Comparison of ENCODE assay signal across 15 cellular contexts in genomic region chr12:121810234-121810817, GRCh38. TPM values are rescaled to one million over a fixed set of nuclear protein-coding genes. Genes with fewer than 3 reads are reported as not detected.
A peak's percentile ranks its signal among the peaks of the same experiment; 100 is the strongest.
DNase-seq lines count a peak whose midpoint lies in the region; ATAC-seq, FAIRE-seq and TF ChIP-seq lines count a peak whose summit lies in the region.
"Had no signal": no experiment of that assay in that cellular context is flagged by ENCODE, and none has a peak within 500 bp of the region (broad histone marks: within the 10 kb centered on the region; RNA-seq: fewer than 3 reads in every experiment).

No MANE protein-coding gene starts in this region.

- dilution Hi-C loops in endothelial cell of umbilical vein (cut with MboI; ENCODE audit: extremely low pct_ligation_motif_present, low sequenced_read_pairs) = no loop called here

- H3K27ac ChIP-seq in OCI-LY1 (ENCODE audit: low read depth, low read length, poor library complexity, severe bottlenecking) (peak overlapping the region; percentile 70), endothelial cell of umbilical vein (ENCODE audit: insufficient read depth, low read depth, low read length) (no peak overlapping the region), psoas muscle (no peak overlapping the region)

- H3K4me2 ChIP-seq in OCI-LY1 (ENCODE audit: low read length) (peak overlapping the region; percentile 85; the same call in 1 of the 2 replicates), endothelial cell of umbilical vein (ENCODE audit: insufficient read depth, low read length) (no peak overlapping the region)

- CTCF ChIA-PET in activated CD4-positive, alpha-beta T cell treated with anti-CD3 and anti-CD28 coated beads for 36 hours (lab: Charles Lee) = interaction anchor here (0.6 to 13.0 kb wide), 9 partner anchors 8 to 108 kb away, joined by 3 to 439 read pairs (median 16); partner anchors contain the start of genes CFAP251, PSMD9, RHOF and TMEM120B
- CTCF ChIA-PET in endothelial cell of umbilical vein (lab: Charles Lee) = interaction anchor here (0.9 to 12.8 kb wide), 5 partner anchors 12 to 78 kb away, joined by 3 to 774 read pairs (median 19); partner anchors contain the start of genes RHOF and SETD1B

- peaks cover 52% of the 10 kb centered on the region for H3K4me1 ChIP-seq in OCI-LY1 (ENCODE audit: insufficient read depth, low read length, severe bottlenecking)
- H3K4me1 ChIP-seq in endothelial cell of umbilical vein (ENCODE audit: control insufficient read depth, extremely low read depth, insufficient read depth, low read length) = peaks cover 39% of the 10 kb centered on the region
- H3K4me1 ChIP-seq in psoas muscle = peaks cover 54% of the 10 kb centered on the region

- TF ChIP-seq CTCF in OCI-LY1 (IDR thresholded peaks at IDR 0.05; ENCODE audit: low read length) = no peak
- TF ChIP-seq CTCF in endothelial cell of umbilical vein (IDR thresholded peaks at IDR 0.05; ENCODE audit: extremely low read depth in 1 of 2, insufficient read depth in 1 of 2, low read depth in 1 of 2, low read length in 2 of 2) = no peak
- no peak for TF ChIP-seq CTCF in psoas muscle (IDR thresholded peaks at IDR 0.05)

- no peak for ATAC-seq in activated CD4-positive, alpha-beta T cell treated with anti-CD3 and anti-CD28 coated beads for 36 hours
- ATAC-seq in psoas muscle = no peak

- no peak overlapping the region for H2AFZ ChIP-seq in OCI-LY1 (ENCODE audit: low read length)
- no peak overlapping the region for H2AFZ ChIP-seq in endothelial cell of umbilical vein (ENCODE audit: low read depth, low read length)

- no peaks in the 10 kb centered on the region for H3K9me3 ChIP-seq in OCI-LY1 (ENCODE audit: low read length)
- H3K9me3 ChIP-seq in endothelial cell of umbilical vein (replicated peaks; ENCODE audit: control insufficient read depth, insufficient read depth, low read length) = no peaks in the 10 kb centered on the region
- no peaks in the 10 kb centered on the region for H3K9me3 ChIP-seq in psoas muscle
- H3K9me3 ChIP-seq: A549, thoracic aorta had no signal

- peaks cover 45% of the 10 kb centered on the region for H3K4me1 Mint-ChIP-seq in activated CD4-positive, alpha-beta T cell treated with anti-CD3 and anti-CD28 coated beads for 36 hours

- no peaks in the 10 kb centered on the region for H3K9me1 ChIP-seq in endothelial cell of umbilical vein (replicated peaks; ENCODE audit: control insufficient read depth, extremely low read depth, insufficient read depth, low read length)

- H3K9me2 ChIP-seq in OCI-LY1 (ENCODE audit: low read depth, low read length) = no peaks in the 10 kb centered on the region

- TF ChIP-seq POLR2A in endothelial cell of umbilical vein (IDR thresholded peaks at IDR 0.05; ENCODE audit: low read depth, low read length) = no peak

- 0 out of 2 replicates have a peak, but pooled peaks cover 5% of the 10 kb centered on the region for H3F3A ChIP-seq in OCI-LY1 (ENCODE audit: insufficient read depth, low read length)

- H3K27me3 Mint-ChIP-seq in activated CD4-positive, alpha-beta T cell treated with anti-CD3 and anti-CD28 coated beads for 36 hours = no peaks in the 10 kb centered on the region

- intact Hi-C loops in activated CD4-positive, alpha-beta T cell treated with anti-CD3 and anti-CD28 coated beads for 36 hours (cut with DNase I, micrococcal nuclease) = loop anchor here in 1 of 2 experiments (5.0 kb wide), 1 partner anchor 33 kb away; no protein-coding TSS in a partner anchor
- intact Hi-C loops in endothelial cell of umbilical vein (cut with micrococcal nuclease) = no loop called here
- intact Hi-C loops in psoas muscle (cut with DNase I) = loop anchor here (5.0 kb wide), 1 partner anchor 33 kb away; no protein-coding TSS in a partner anchor

- DNase-seq in activated CD4-positive, alpha-beta T cell treated with anti-CD3 and anti-CD28 coated beads for 36 hours = peak; percentile 8
- DNase-seq in activated CD4-positive, alpha-beta T cell treated with anti-CD3 and anti-CD28 coated beads, Interleukin-2, amount 50 U/mL, for 4 hours = no peak
- DNase-seq in endothelial cell of umbilical vein (ENCODE audit: low read depth, low spot score) (no peak), psoas muscle (peak; percentile 13 to 56), GM19239 (ENCODE audit: insufficient read length, low spot score) (no peak), ureter (ENCODE audit: low spot score) (no peak), amniotic stem cell (lab: John Stamatoyannopoulos, UW) (no peak)
- DNase-seq: KG1, NCI-H2029 treated with DMSO at 0.1 percent for 48 hours had no signal

- no peak overlapping the region for H3K4me3 ChIP-seq in OCI-LY1 (ENCODE audit: low read depth, low read length, poor library complexity, severe bottlenecking)
- no peak overlapping the region for H3K4me3 ChIP-seq in endothelial cell of umbilical vein (replicated peaks in 1 of 3; ENCODE audit: insufficient read depth in 1 of 3, low read depth in 1 of 3, low read length in 3 of 3)
- H3K4me3 ChIP-seq in psoas muscle = peak overlapping the region; percentile 78
- H3K4me3 ChIP-seq: A549 had no signal

- H3K27me3 ChIP-seq in OCI-LY1 (ENCODE audit: insufficient read depth, low read length) (no peaks in the 10 kb centered on the region), endothelial cell of umbilical vein (ENCODE audit: control insufficient read depth in 2 of 2, insufficient read depth in 2 of 2, low read length in 2 of 2) (no peaks in the 10 kb centered on the region), psoas muscle (ENCODE audit: insufficient read depth in 3 of 3, low read length in 2 of 3) (no peaks in the 10 kb centered on the region)

- FAIRE-seq in endothelial cell of umbilical vein (lab: Jason Lieb, UNC) = no peak
- no peak for FAIRE-seq in GM19239 (lab: Jason Lieb, UNC)
- FAIRE-seq: A549, bronchial epithelial cell, GM12892 had no signal

- H3K9ac ChIP-seq in OCI-LY1 (ENCODE audit: low read length) (no peak overlapping the region), endothelial cell of umbilical vein (replicated peaks; ENCODE audit: extremely low read depth, insufficient read depth, low read length) (no peak overlapping the region)

- H3K36me3 ChIP-seq in OCI-LY1 (ENCODE audit: insufficient read depth, low read length) (peaks cover 47% of the 10 kb centered on the region), endothelial cell of umbilical vein (ENCODE audit: control insufficient read depth in 2 of 2, extremely low read depth in 1 of 2, insufficient read depth in 2 of 2, low read length in 2 of 2) (peaks cover 4 to 38% of the 10 kb centered on the region in 2 experiments), psoas muscle (ENCODE audit: insufficient read depth in 1 of 2, low read depth in 1 of 2) (peaks cover 3 to 49% of the 10 kb centered on the region in 2 donors)

- BruUV-seq in endothelial cell of umbilical vein (replicated peaks; lab: Mats Ljungman, UMichigan) = TSS peak; percentile 35

- H3K9me3 Mint-ChIP-seq in activated CD4-positive, alpha-beta T cell treated with anti-CD3 and anti-CD28 coated beads for 36 hours (ENCODE audit: low read depth) = no peaks in the 10 kb centered on the region

- no peak overlapping the region for H3K4me3 Mint-ChIP-seq in activated CD4-positive, alpha-beta T cell treated with anti-CD3 and anti-CD28 coated beads for 36 hours

- H3K36me3 Mint-ChIP-seq in activated CD4-positive, alpha-beta T cell treated with anti-CD3 and anti-CD28 coated beads for 36 hours (ENCODE audit: low read depth) = peaks cover 43% of the 10 kb centered on the region

- H3K79me2 ChIP-seq in OCI-LY1 (ENCODE audit: insufficient read depth, low read length) (no peaks in the 10 kb centered on the region), endothelial cell of umbilical vein (ENCODE audit: control insufficient read depth, insufficient read depth, low read length) (peaks cover 84% of the 10 kb centered on the region)

- no peak overlapping the region for H3K27ac Mint-ChIP-seq in activated CD4-positive, alpha-beta T cell treated with anti-CD3 and anti-CD28 coated beads for 36 hours

- POLR2A ChIA-PET in activated CD4-positive, alpha-beta T cell treated with anti-CD3 and anti-CD28 coated beads for 36 hours (lab: Charles Lee) = interaction anchor here (0.6 to 3.4 kb wide), 4 partner anchors 8 to 28 kb away, joined by 5 to 32 read pairs (median 12); partner anchors contain the start of gene RHOF
- POLR2A ChIA-PET in endothelial cell of umbilical vein (lab: Charles Lee) = interaction anchor here (1.0 to 2.5 kb wide), 3 partner anchors 8 to 124 kb away, joined by 3 to 37 read pairs (median 20); partner anchors contain the start of gene RHOF

- whole genome bisulfite sequencing in psoas muscle, 3 donors = 72 to 78% (median 75%) methylated on average over 33 of the region's 33 CpGs

- H4K20me1 ChIP-seq in OCI-LY1 (ENCODE audit: insufficient read depth, low read length) (no peaks in the 10 kb centered on the region), endothelial cell of umbilical vein (replicated peaks; ENCODE audit: control insufficient read depth, extremely low read depth, insufficient read depth, low read length) (no peaks in the 10 kb centered on the region)

RNA-seq across cellular contexts. Expression of gene SETD1B, which starts 6.5 kb away (rescaled TPM):
- total RNA-seq in activated CD4-positive, alpha-beta T cell treated with anti-CD3 and anti-CD28 coated beads for 36 hours = 10 to 100 TPM; 13.7 to 14.0 TPM
- total RNA-seq in endothelial cell of umbilical vein = 27.0 and 28.1 TPM in 2 replicates
- 2.3 and 2.6 TPM in 2 replicates for polyA plus RNA-seq in endothelial cell of umbilical vein
- 3.2 TPM in 2 replicates for polyA plus RNA-seq in endothelial cell of umbilical vein (2011; cell fraction: cytosol; rRNA removed)
- polyA plus RNA-seq in endothelial cell of umbilical vein (2011; cell fraction: nucleus; rRNA removed) = 6.7 and 7.0 TPM in 2 replicates
- polyA plus RNA-seq in endothelial cell of umbilical vein (2012) = 8.4 and 9.7 TPM in 2 replicates
- 3.3 and 4.1 TPM in 2 replicates for polyA minus RNA-seq in endothelial cell of umbilical vein
- 8.3 TPM for polyA minus RNA-seq in endothelial cell of umbilical vein (2011; cell fraction: cytosol; rRNA and poly(A)+ RNA removed)
- 3.2 and 7.0 TPM in 2 replicates for polyA minus RNA-seq in endothelial cell of umbilical vein (2011; cell fraction: nucleus; rRNA and poly(A)+ RNA removed)
- total RNA-seq in psoas muscle = 10 to 100 TPM in 3 of 4 donors, 1 to 10 TPM in 1; 9.2 to 13.0 (median 11.8) TPM
- polyA plus RNA-seq in psoas muscle = 1 to 10 TPM; 2.8 to 7.5 (median 3.0) TPM
- total RNA-seq in ureter = 39.8 TPM

RNA-seq across cellular contexts. Expression of gene RHOF, which starts 16.8 kb away (rescaled TPM):
- total RNA-seq in activated CD4-positive, alpha-beta T cell treated with anti-CD3 and anti-CD28 coated beads for 36 hours = 100 to 1,000 TPM in 1 of 2 experiments, 10 to 100 TPM in 1; 100.0 to 105 TPM
- 22.2 and 22.3 TPM in 2 replicates for total RNA-seq in endothelial cell of umbilical vein
- polyA plus RNA-seq in endothelial cell of umbilical vein = 9.3 and 12.0 TPM in 2 replicates
- 4.9 and 5.7 TPM in 2 replicates for polyA plus RNA-seq in endothelial cell of umbilical vein (2011; cell fraction: cytosol; rRNA removed)
- 35.7 and 45.9 TPM in 2 replicates for polyA plus RNA-seq in endothelial cell of umbilical vein (2011; cell fraction: nucleus; rRNA removed)
- 7.8 and 15.5 TPM in 2 replicates for polyA plus RNA-seq in endothelial cell of umbilical vein (2012)
- 9.0 and 9.7 TPM in 2 replicates for polyA minus RNA-seq in endothelial cell of umbilical vein
- polyA minus RNA-seq in endothelial cell of umbilical vein (2011; cell fraction: cytosol; rRNA and poly(A)+ RNA removed) = 146 TPM
- polyA minus RNA-seq in endothelial cell of umbilical vein (2011; cell fraction: nucleus; rRNA and poly(A)+ RNA removed) = 36.3 and 41.7 TPM in 2 replicates
- 1 to 10 TPM; 3.3 to 4.8 (median 3.9) TPM for total RNA-seq in psoas muscle
- 1 to 10 TPM; 1.4 to 4.3 (median 1.6) TPM for polyA plus RNA-seq in psoas muscle
- 20.5 TPM for total RNA-seq in ureter

RNA-seq across cellular contexts. Expression of gene HPD, which starts 48.3 kb away (rescaled TPM):
- not detected for total RNA-seq in activated CD4-positive, alpha-beta T cell treated with anti-CD3 and anti-CD28 coated beads for 36 hours
- total RNA-seq in endothelial cell of umbilical vein = not detected in 2 replicates
- not detected in 2 replicates for polyA plus RNA-seq in endothelial cell of umbilical vein
- polyA plus RNA-seq in endothelial cell of umbilical vein (2011; cell fraction: cytosol; rRNA removed) = not detected in 2 replicates
- not detected in 2 replicates for polyA plus RNA-seq in endothelial cell of umbilical vein (2011; cell fraction: nucleus; rRNA removed)
- not detected in 2 replicates for polyA plus RNA-seq in endothelial cell of umbilical vein (2012)
- polyA minus RNA-seq in endothelial cell of umbilical vein = not detected in 2 replicates
- 3.2 TPM for polyA minus RNA-seq in endothelial cell of umbilical vein (2011; cell fraction: cytosol; rRNA and poly(A)+ RNA removed)
- polyA minus RNA-seq in endothelial cell of umbilical vein (2011; cell fraction: nucleus; rRNA and poly(A)+ RNA removed) = not detected in 2 replicates
- total RNA-seq in psoas muscle = 1 to 10 TPM; 1.1 to 3.3 (median 3.0) TPM
- polyA plus RNA-seq in psoas muscle = 1 to 10 TPM in 1 of 3 donors, under 1 TPM in 2; 0.67 to 1.6 (median 0.70) TPM
- 3.1 TPM for total RNA-seq in ureter
- total RNA-seq: T-helper 2 cell treated with Interferon-gamma antibody and Interleukin-4, amounts not matched to agents 100 ng/mL and 5 ng/mL, for 36 hours had no signal

Comparison
In these comparisons a context has a peak if more than half of its experiments do, and no peak if none do; other contexts are left out.
1. DNase-seq: peak in activated CD4-positive, alpha-beta T cell treated with anti-CD3 and anti-CD28 coated beads for 36 hours (single experiment) and psoas muscle (2 of 2); none in activated CD4-positive, alpha-beta T cell treated with anti-CD3 and anti-CD28 coated beads, Interleukin-2, amount 50 U/mL, for 4 hours (0 of 2), endothelial cell of umbilical vein (single experiment), GM19239 (single experiment), ureter (single experiment) and amniotic stem cell (single experiment).